In genomic region chr18:63138469-63139340, GRCh38 we compare ENCODE assay signal across 8 cellular contexts.
A peak's percentile ranks its signal among the peaks of the same experiment; 100 is the strongest.
DNase-seq lines count a peak whose midpoint lies in the region; ATAC-seq and TF ChIP-seq lines count a peak whose summit lies in the region.

No MANE protein-coding gene starts in this region.

- H3K27ac ChIP-seq in HL-60 (replicated peaks) (peak overlapping the region; percentile 66), duodenal mucosa (ENCODE audit: low read depth, low read length) (no peak overlapping the region), spleen (peak overlapping the region; percentile 68 to 89 (median 82)), PC-3 (ENCODE audit: low read length) (no peak overlapping the region)

- H3K4me1 ChIP-seq in duodenal mucosa (ENCODE audit: control insufficient read depth in 1 of 2, insufficient read depth in 2 of 2, low read length in 2 of 2) (peaks cover 12 to 32% of the 10 kb centered on the region in 2 donors), spleen (peaks cover 51 to 84% (median 70%) of the 10 kb centered on the region in 6 donors), PC-3 (ENCODE audit: insufficient read depth, low read length) (no peaks in the 10 kb centered on the region)

- no TSS peak for BruUV-seq in PC-3 (replicated peaks; lab: Mats Ljungman, UMichigan)

- WGBS in spleen, 5 donors = 26 to 32% (median 29%) methylated on average over 9 of the region's 9 CpGs

- H3K9ac ChIP-seq in duodenal mucosa (ENCODE audit: low read depth in 1 of 2, low read length in 2 of 2) (peak overlapping the region in 1 of 2 donors; percentile 21), PC-3 (ENCODE audit: low read length) (no peak overlapping the region)

- no peaks in the 10 kb centered on the region for H3F3A ChIP-seq in PC-3 (ENCODE audit: low read length, unreplicated experiment)

- TF ChIP-seq CTCF in HL-60 (IDR thresholded peaks at IDR 0.05; ENCODE audit: insufficient read depth, low read length) (no peak), spleen (IDR thresholded peaks at IDR 0.05 in 8 of 11, conservative IDR thresholded peaks at IDR 0.05 in 3 of 11) (no peak), PC-3 (conservative IDR thresholded peaks at IDR 0.05; ENCODE audit: low read depth, low read length) (no peak)

- 0 out of 2 replicates have a peak, but pooled peaks cover 2% of the 10 kb centered on the region for H3K9me2 ChIP-seq in PC-3 (replicated peaks; ENCODE audit: low read length)

- TF ChIP-seq POLR2A in GM18505 (IDR thresholded peaks at IDR 0.05; ENCODE audit: borderline replicate concordance, extremely low read depth, insufficient read depth, insufficient read length) (peak; percentile 70), spleen (IDR thresholded peaks at IDR 0.05) (no peak)

- POLR2A ChIA-PET in PC-3 (lab: Charles Lee; ENCODE audit: unreplicated experiment) = no interaction called here

- H3K9me3 ChIP-seq in duodenal mucosa (ENCODE audit: control insufficient read depth in 1 of 2, low read length in 2 of 2) (no peaks in the 10 kb centered on the region), spleen (no peaks in the 10 kb centered on the region), PC-3 (ENCODE audit: low read length) (no peaks in the 10 kb centered on the region)

- H3K79me2 ChIP-seq in PC-3 (ENCODE audit: low read length) = no peaks in the 10 kb centered on the region

- H3K4me3 ChIP-seq in HL-60 (replicated peaks; ENCODE audit: insufficient read depth, low read length) (peak overlapping the region; percentile 2; the same call in 1 of the 2 replicates), duodenal mucosa (ENCODE audit: low read depth in 1 of 2, low read length in 2 of 2) (peak overlapping the region; percentile 46 to 50), spleen (peak overlapping the region in 6 of 8 donors; percentile 20 to 63 (median 26)), PC-3 (ENCODE audit: low read length) (no peak overlapping the region)

- peak; percentile 41 for ATAC-seq in GM18505 (IDR thresholded peaks at IDR 0.05; ENCODE audit: unreplicated experiment)
- ATAC-seq in GM21423 (IDR thresholded peaks at IDR 0.05; ENCODE audit: unreplicated experiment) = peak; percentile 36
- no peak for ATAC-seq in PC-3

- no peaks in the 10 kb centered on the region for H3K36me3 ChIP-seq in duodenal mucosa (ENCODE audit: control insufficient read depth in 1 of 2, insufficient read depth in 2 of 2, low read length in 2 of 2)
- H3K36me3 ChIP-seq in spleen = no peaks in the 10 kb centered on the region
- H3K36me3 ChIP-seq in PC-3 (ENCODE audit: low read depth, low read length) = no peaks in the 10 kb centered on the region

- peak in 1 of 2 experiments; percentile 77 for DNase-seq in HL-60 (ENCODE audit: low read depth in 1 of 2, low spot score in 1 of 2)
- DNase-seq in spleen = peak; percentile 84
- DNase-seq in PC-3 = no peak
- no peak for DNase-seq in NCI-H748 (lab: John Stamatoyannopoulos, UW; ENCODE audit: unreplicated experiment)
- DNase-seq in activated gamma-delta T cell treated with Interleukin-2 at 50 U/mL for 16 hours = no peak

- H3K4me2 ChIP-seq in PC-3 (ENCODE audit: low read length) = no peak overlapping the region

- H4K20me1 ChIP-seq in PC-3 (ENCODE audit: low read length) = no peaks in the 10 kb centered on the region

- CTCF ChIA-PET in PC-3 (lab: Charles Lee) = no interaction called here

- intact Hi-C loops in spleen (cut with DNase I; ENCODE audit: low total_unique reads) (no loop called here), PC-3 (cut with micrococcal nuclease) (no loop called here)

- H3K27me3 ChIP-seq in HL-60 (ENCODE audit: insufficient read depth, poor library complexity, severe bottlenecking) = no peaks in the 10 kb centered on the region
- no peaks in the 10 kb centered on the region for H3K27me3 ChIP-seq in duodenal mucosa (ENCODE audit: control insufficient read depth in 1 of 2, insufficient read depth in 2 of 2, low read length in 2 of 2)
- no peaks in the 10 kb centered on the region for H3K27me3 ChIP-seq in spleen (replicated peaks in 1 of 7)
- peaks cover 3% of the 10 kb centered on the region; the same call in 1 of the 2 replicates for H3K27me3 ChIP-seq in PC-3 (ENCODE audit: low read length)

- no peak overlapping the region for H2AFZ ChIP-seq in PC-3 (ENCODE audit: low read length)

Comparison
In these comparisons a context has a peak if more than half of its experiments do, and no peak if none do; other contexts are left out.
1. H3K27ac ChIP-seq: peak in HL-60 (single experiment) and spleen (8 of 8); none in duodenal mucosa (single experiment) and PC-3 (single experiment).